26 cellular contexts compared by ENCODE assay signal in the genomic region with DNA sequence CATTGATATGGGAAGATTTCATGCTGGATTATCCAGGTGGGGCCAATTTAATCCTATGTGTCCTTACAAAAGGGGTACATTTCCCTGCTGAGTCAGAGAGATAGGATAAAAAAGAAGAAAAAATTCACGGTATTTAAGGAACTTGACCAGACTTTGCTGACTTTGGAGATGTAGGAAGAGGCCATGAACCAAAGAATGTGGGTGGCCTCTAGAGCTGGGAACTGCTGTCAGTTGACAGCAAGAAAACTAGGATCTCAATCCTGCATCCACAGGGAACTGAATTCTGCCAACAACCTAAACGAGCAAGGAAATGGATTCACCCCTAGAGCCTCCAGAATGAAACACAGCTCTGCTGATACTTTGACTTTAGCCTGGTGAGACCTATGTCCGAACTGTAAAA.
"Had no signal": no experiment of that assay in that cellular context is flagged by ENCODE, and none has a peak within 500 bp of the region (broad histone marks: within the 10 kb centered on the region; RNA-seq: fewer than 3 reads in every experiment).

No MANE protein-coding gene starts in this region.

- H3K4me3 Mint-ChIP-seq: dendritic cell treated with granulocyte-macrophage colony-stimulating factor and Interleukin-4, amounts not matched to agents 40 ng/mL and 50 ng/mL, for 4 days; effector memory CD8-positive, alpha-beta T cell; endodermal cell; naive thymus-derived CD4-positive, alpha-beta T cell had no signal

- H3K27ac ChIP-seq: colonic mucosa, epithelial cell of prostate, esophagus squamous epithelium, gastrocnemius medialis, heart left ventricle, hepatocyte, left lung, lower lobe of right lung had no signal

- DNase-seq: colonic mucosa; cortex of kidney; effector CD8-positive, alpha-beta T cell; effector memory CD8-positive, alpha-beta T cell; endodermal cell; erythroblast; esophagus squamous epithelium; foreskin fibroblast; foreskin melanocyte; gastrocnemius medialis; heart left ventricle; hypothalamus; left cardiac atrium; left lung; left ventricle myocardium superior; lower lobe of right lung; mesenchymal stem cell; midbrain; naive thymus-derived CD4-positive, alpha-beta T cell had no signal

- H3K36me3 Mint-ChIP-seq: naive thymus-derived CD4-positive, alpha-beta T cell had no signal

- H3K79me2 ChIP-seq: hepatocyte had no signal

- H3K9me3 Mint-ChIP-seq: dendritic cell treated with granulocyte-macrophage colony-stimulating factor and Interleukin-4, amounts not matched to agents 40 ng/mL and 50 ng/mL, for 4 days; endodermal cell had no signal

- H3K4me3 ChIP-seq: colonic mucosa, esophagus squamous epithelium, gastrocnemius medialis, heart left ventricle, hepatocyte, left lung, lower lobe of right lung had no signal

- H3K4me1 ChIP-seq: colonic mucosa, esophagus squamous epithelium, gastrocnemius medialis, heart left ventricle, left lung, lower lobe of right lung had no signal

- H3K27ac Mint-ChIP-seq: dendritic cell treated with granulocyte-macrophage colony-stimulating factor and Interleukin-4, amounts not matched to agents 40 ng/mL and 50 ng/mL, for 4 days; effector memory CD8-positive, alpha-beta T cell; endodermal cell; naive thymus-derived CD4-positive, alpha-beta T cell had no signal

- H3K27me3 Mint-ChIP-seq: effector memory CD8-positive, alpha-beta T cell had no signal

- H3K4me1 Mint-ChIP-seq: naive thymus-derived CD4-positive, alpha-beta T cell had no signal

- H3K27me3 ChIP-seq: colonic mucosa, gastrocnemius medialis, heart left ventricle, hepatocyte, left lung had no signal

- H3K9me3 ChIP-seq: colonic mucosa, esophagus squamous epithelium, gastrocnemius medialis, heart left ventricle, left lung, lower lobe of right lung had no signal

- ATAC-seq: effector memory CD8-positive, alpha-beta T cell; esophagus mucosa; gastrocnemius medialis; heart left ventricle; left cardiac atrium; left lung; left ventricle myocardium superior; lower lobe of right lung; naive thymus-derived CD4-positive, alpha-beta T cell had no signal

- H2AFZ ChIP-seq: hepatocyte had no signal

- FAIRE-seq: endometrium, islet of Langerhans, keratinocyte had no signal

- H3K4me2 ChIP-seq: hepatocyte had no signal

- H3K36me3 ChIP-seq: colonic mucosa, esophagus squamous epithelium, gastrocnemius medialis, heart left ventricle, left lung, lower lobe of right lung had no signal
